In the genomic region with DNA sequence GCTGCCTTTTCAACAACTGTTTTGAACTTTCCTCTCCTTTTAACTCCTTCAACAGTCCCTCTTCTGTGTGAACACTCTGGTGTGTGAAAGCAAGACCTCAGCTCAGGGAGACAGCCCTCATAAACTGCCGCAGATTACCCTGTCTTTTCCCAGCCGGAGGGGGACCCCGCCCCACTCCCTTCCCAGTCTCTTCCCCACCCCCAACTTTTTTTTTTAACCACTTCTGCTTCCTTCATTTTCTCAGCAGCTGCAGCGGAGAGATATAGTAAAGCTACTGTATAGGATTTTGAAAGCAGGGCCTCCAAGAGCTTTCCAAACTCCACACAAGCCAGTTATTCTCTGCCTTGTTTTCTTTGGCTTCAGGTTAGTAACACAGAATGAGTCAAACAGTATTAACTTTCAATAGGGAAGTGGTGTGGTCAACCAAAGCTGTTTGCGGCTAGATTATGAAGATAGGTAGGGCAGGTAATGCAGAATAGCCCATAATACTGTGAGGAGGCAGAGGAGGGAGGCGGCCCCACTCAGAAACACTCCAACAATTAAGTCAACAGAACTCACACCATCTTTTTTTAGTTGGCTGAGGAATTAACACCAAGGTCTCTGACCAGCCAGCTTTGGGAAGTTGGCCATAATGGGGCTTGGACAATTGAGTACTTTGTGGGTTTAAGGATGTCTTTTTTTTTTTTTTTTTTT, we compare ENCODE assay signal across 8 cellular contexts.
DNase-seq lines count a peak whose midpoint lies in the region; ATAC-seq and TF ChIP-seq lines count a peak whose summit lies in the region.

No MANE protein-coding gene starts in this region.

- H3K4me1 Mint-ChIP-seq in CD14-positive monocyte = peaks cover 36% of the 10 kb centered on the region
- peaks cover 31% of the 10 kb centered on the region for H3K4me1 Mint-ChIP-seq in neural progenitor cell

- intact Hi-C loops in CD14-positive monocyte (cut with micrococcal nuclease) = no loop called here

- H3K27ac Mint-ChIP-seq in CD14-positive monocyte = peak overlapping the region; percentile 85 to 94 (median 90)
- peak overlapping the region; percentile 14 for H3K27ac Mint-ChIP-seq in neural progenitor cell

- peak overlapping the region; percentile 51 to 55 for H3K4me3 Mint-ChIP-seq in CD14-positive monocyte
- H3K4me3 Mint-ChIP-seq in neural progenitor cell = no peak overlapping the region

- H3K9me3 ChIP-seq in RWPE2 (ENCODE audit: severe bottlenecking) (no peaks in the 10 kb centered on the region), neural progenitor cell (ENCODE audit: low read depth) (no peaks in the 10 kb centered on the region)

- in situ Hi-C loops in ACHN (cut with HindIII; ENCODE audit: low pct_ligation_motif_present, low pct_unique_long_range_greater_than_20kb, low sequenced_read_pairs) = no loop called here

- no peak overlapping the region for H3K4me3 ChIP-seq in RWPE2 (ENCODE audit: severe bottlenecking)
- H3K4me3 ChIP-seq in neural progenitor cell = no peak overlapping the region

- no peaks in the 10 kb centered on the region for H4K20me1 ChIP-seq in neural progenitor cell (ENCODE audit: low read depth)

- peaks cover 8% of the 10 kb centered on the region for H3F3A ChIP-seq in neural progenitor cell (ENCODE audit: low read depth)

- peaks cover 41% of the 10 kb centered on the region for H3K4me1 ChIP-seq in RWPE2 (ENCODE audit: insufficient read depth, poor library complexity, severe bottlenecking)
- peaks cover 14% of the 10 kb centered on the region for H3K4me1 ChIP-seq in neural progenitor cell

- H3K79me2 ChIP-seq in neural progenitor cell (ENCODE audit: low read depth) = no peaks in the 10 kb centered on the region

- TF ChIP-seq CTCF in CD14-positive monocyte (IDR thresholded peaks at IDR 0.05) = no peak
- no peak for TF ChIP-seq CTCF in RWPE2 (IDR thresholded peaks at IDR 0.05; ENCODE audit: poor library complexity, severe bottlenecking)
- no peak for TF ChIP-seq CTCF in neural progenitor cell (IDR thresholded peaks at IDR 0.05)

- H3K27me3 ChIP-seq in RWPE2 (ENCODE audit: insufficient read depth, poor library complexity, severe bottlenecking) = no peaks in the 10 kb centered on the region
- no peaks in the 10 kb centered on the region for H3K27me3 ChIP-seq in neural progenitor cell

- ATAC-seq in HG03159 (IDR thresholded peaks at IDR 0.05; ENCODE audit: unreplicated experiment) (peak; percentile 97), RWPE2 (ENCODE audit: low read depth) (peak; percentile 83)

- no peak for DNase-seq in CD14-positive monocyte (ENCODE audit: low spot score)
- peak; percentile 48 for DNase-seq in GM19238 (ENCODE audit: insufficient read length, low spot score)
- DNase-seq in RWPE2 (ENCODE audit: low spot score) = no peak
- peak; percentile 74 for DNase-seq in dedifferentiated amniotic fluid mesenchymal stem cell (ENCODE audit: extremely low spot score)
- DNase-seq in neural progenitor cell (ENCODE audit: low spot score) = no peak
- no peak for DNase-seq in pons (ENCODE audit: low spot score)
- DNase-seq in ACHN = no peak

- H3K9me3 Mint-ChIP-seq in CD14-positive monocyte (no peaks in the 10 kb centered on the region), neural progenitor cell (no peaks in the 10 kb centered on the region)

- H3K27ac ChIP-seq in RWPE2 (ENCODE audit: poor library complexity, severe bottlenecking) (peak overlapping the region; percentile 95), neural progenitor cell (no peak overlapping the region)

- H3K27me3 Mint-ChIP-seq in CD14-positive monocyte (ENCODE audit: low read depth in 3 of 3) (peaks cover 0 to under 1% (median 0%) of the 10 kb centered on the region in 3 donors), neural progenitor cell (ENCODE audit: insufficient read depth, low read depth) (peaks cover 7% of the 10 kb centered on the region)

- H3K36me3 ChIP-seq in RWPE2 (ENCODE audit: low read depth) = peaks cover 69% of the 10 kb centered on the region
- no peaks in the 10 kb centered on the region for H3K36me3 ChIP-seq in neural progenitor cell

- no peak overlapping the region for H3K4me2 ChIP-seq in neural progenitor cell

- H3K36me3 Mint-ChIP-seq in CD14-positive monocyte = peaks cover 67 to 84% of the 10 kb centered on the region in 2 donors
- H3K36me3 Mint-ChIP-seq in neural progenitor cell = no peaks in the 10 kb centered on the region

- H3K9ac ChIP-seq in neural progenitor cell = no peak overlapping the region

- H2AFZ ChIP-seq in neural progenitor cell (replicated peaks) = no peak overlapping the region

Comparison
In these comparisons a context has a peak if more than half of its experiments do, and no peak if none do; other contexts are left out.
1. DNase-seq: peak in GM19238 (single experiment) and dedifferentiated amniotic fluid mesenchymal stem cell (single experiment); none in CD14-positive monocyte (single experiment), RWPE2 (single experiment), neural progenitor cell (single experiment), pons (single experiment) and ACHN (single experiment).